8 cellular contexts compared by ENCODE assay signal in the genomic region with DNA sequence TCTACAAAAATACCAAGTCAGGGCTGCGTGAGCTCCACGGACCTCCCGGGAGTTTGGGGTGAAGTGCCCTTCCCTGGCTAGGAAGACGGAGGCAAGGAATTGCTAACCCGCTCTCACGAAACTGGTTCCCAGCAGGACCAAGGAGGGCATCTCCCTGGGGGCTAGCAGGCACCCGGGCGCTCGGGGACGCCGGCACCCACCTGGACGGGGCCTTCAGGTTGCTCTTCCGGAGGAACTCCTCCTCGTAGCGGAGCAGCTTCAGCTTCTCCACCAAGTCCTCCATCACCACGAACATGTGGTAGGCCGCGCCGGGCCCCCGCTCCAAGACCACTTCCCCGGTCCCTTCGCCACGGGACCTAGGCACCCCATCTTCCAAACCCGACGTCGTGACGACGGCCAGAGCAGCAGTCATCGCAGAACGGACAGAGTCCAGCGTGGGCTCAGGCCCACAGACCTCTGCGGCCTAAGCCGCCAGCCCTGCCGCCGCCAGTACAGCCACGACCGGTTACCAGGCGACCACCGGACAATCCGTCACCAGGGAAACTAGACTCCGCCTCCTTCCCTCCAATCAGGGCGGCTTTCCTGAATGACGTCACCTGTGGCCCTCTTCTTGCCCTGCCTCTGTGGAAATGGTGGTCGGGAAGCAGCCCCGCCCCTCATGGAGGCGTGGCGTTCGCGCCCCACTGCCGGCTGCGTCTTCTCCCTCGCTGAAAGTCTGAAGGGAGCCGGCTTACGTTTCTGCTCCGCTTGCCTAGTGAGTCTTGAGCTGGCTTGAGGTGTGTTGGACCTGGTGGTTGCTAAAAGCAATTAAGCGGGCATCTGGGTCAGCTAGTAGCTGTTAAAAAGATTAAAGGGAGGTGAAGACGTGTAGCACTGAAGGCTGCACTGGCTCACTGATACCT. TPM values are rescaled to one million over a fixed set of nuclear protein-coding genes. Genes with fewer than 3 reads are reported as not detected.
DNase-seq lines count a peak whose midpoint lies in the region; ATAC-seq and TF ChIP-seq lines count a peak whose summit lies in the region.

A gene with protein sequence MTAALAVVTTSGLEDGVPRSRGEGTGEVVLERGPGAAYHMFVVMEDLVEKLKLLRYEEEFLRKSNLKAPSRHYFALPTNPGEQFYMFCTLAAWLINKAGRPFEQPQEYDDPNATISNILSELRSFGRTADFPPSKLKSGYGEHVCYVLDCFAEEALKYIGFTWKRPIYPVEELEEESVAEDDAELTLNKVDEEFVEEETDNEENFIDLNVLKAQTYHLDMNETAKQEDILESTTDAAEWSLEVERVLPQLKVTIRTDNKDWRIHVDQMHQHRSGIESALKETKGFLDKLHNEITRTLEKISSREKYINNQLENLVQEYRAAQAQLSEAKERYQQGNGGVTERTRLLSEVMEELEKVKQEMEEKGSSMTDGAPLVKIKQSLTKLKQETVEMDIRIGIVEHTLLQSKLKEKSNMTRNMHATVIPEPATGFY (minus strand): TSS at position 514 of the 902 bp plus-strand sequence. CDS start 102 bp downstream, at position 412.

- peak; percentile 51 to 81 for TF ChIP-seq POLR2A in Peyer's patch (IDR thresholded peaks at IDR 0.05)

- DNase-seq in DMS153 treated with DMSO at 0.1 percent for 48 hours (lab: John Stamatoyannopoulos, UW; ENCODE audit: unreplicated experiment), result peak; percentile 94
- peak; percentile 95 for DNase-seq in KG1 (lab: John Stamatoyannopoulos, UW)
- DNase-seq in Peyer's patch, result peak; percentile 95 to 99 (median 98)
- DNase-seq in activated T-cell treated with anti-CD3 and anti-CD28 coated beads, Interleukin-2, amount 50 U/mL, for 48 hours, result peak; percentile 96 to 97
- DNase-seq in stimulated activated CD8-positive, alpha-beta memory T cell treated with anti-CD3 and anti-CD28 coated beads, Interleukin-7, amount 100 ng/mL, for 24 hours (ENCODE audit: low read depth), result peak; percentile 89

- TF ChIP-seq CTCF in Peyer's patch (IDR thresholded peaks at IDR 0.05), result peak in 1 of 6 experiments; percentile 3

- H3K4me1 ChIP-seq in Peyer's patch (peaks cover 0 to 20% (median 5%) of the 10 kb centered on the region in 4 donors), muscle layer of colon (ENCODE audit: insufficient read depth, low read length) (peaks cover 34% of the 10 kb centered on the region)

- ATAC-seq in GM21723 (IDR thresholded peaks at IDR 0.05; ENCODE audit: unreplicated experiment), result peak; percentile 96
- ATAC-seq in esophagus mucosa, result peak; percentile 99

- H3K9ac ChIP-seq in muscle layer of colon (ENCODE audit: low read length), result peak within 1 kb of the TSS; percentile 85

- peak within 1 kb of the TSS; percentile 79 to 88 (median 84) for H3K27ac ChIP-seq in Peyer's patch
- H3K27ac ChIP-seq in muscle layer of colon (ENCODE audit: low read depth, low read length), result peak within 1 kb of the TSS; percentile 79

- H3K27me3 ChIP-seq in Peyer's patch (no peaks in the 10 kb centered on the region), muscle layer of colon (ENCODE audit: control insufficient read depth in 1 of 2, insufficient read depth in 2 of 2, low read length in 2 of 2) (no peaks in the 10 kb centered on the region)

- no peaks in the 10 kb centered on the region for H3K36me3 ChIP-seq in Peyer's patch
- no peaks in the 10 kb centered on the region for H3K36me3 ChIP-seq in muscle layer of colon (ENCODE audit: insufficient read depth, low read length)

- H3K9me3 ChIP-seq in Peyer's patch (no peaks in the 10 kb centered on the region), muscle layer of colon (ENCODE audit: low read length) (no peaks in the 10 kb centered on the region)

- H3K4me3 ChIP-seq in Peyer's patch (peak within 1 kb of the TSS; percentile 75 to 89 (median 87)), muscle layer of colon (ENCODE audit: low read depth in 1 of 2, low read length in 2 of 2) (peak within 1 kb of the TSS; percentile 60 to 88)

RNA-seq across cellular contexts. Expression of the gene that starts here (rescaled TPM):
- total RNA-seq in Peyer's patch, result 10 to 100 TPM; 17.2 to 79.2 (median 38.4) TPM
- 24.9 TPM for total RNA-seq in esophagus mucosa

Comparison
In these comparisons a context has a peak if more than half of its experiments do, and no peak if none do; other contexts are left out.
1. Peak in every context shown above with its lines: DNase-seq, ATAC-seq, H3K4me3 ChIP-seq and H3K27ac ChIP-seq.